ENCODE assay signal across 21 cellular contexts in genomic region chr10:114310346-114310745, GRCh38.
"Had no signal": no experiment of that assay in that cellular context is flagged by ENCODE, and none has a peak within 500 bp of the region (broad histone marks: within the 10 kb centered on the region; RNA-seq: fewer than 3 reads in every experiment).

No MANE protein-coding gene starts in this region.

- H3K9me3 ChIP-seq: left lung, neutrophil, pancreas, vagina had no signal

- ATAC-seq: activated CD8-positive, alpha-beta memory T cell treated with anti-CD3 and anti-CD28 coated beads, Interleukin-2, amount 10 ng/mL, durations not matched to agents 7 days and 5 days; activated CD8-positive, alpha-beta T cell treated with anti-CD3 and anti-CD28 coated beads for 36 hours; left lung; natural killer cell; pancreas; right cardiac atrium; stimulated activated memory B cell treated with anti-CD40 and anti-IgM and Interleukin-4, amounts not matched to agents 10 μg/mL and 1 μg/mL and 100 μg/mL, for 72 hours had no signal

- H3K27ac ChIP-seq: left lung, neutrophil, pancreas, skin epidermis, vagina, VCaP had no signal

- H3K36me3 ChIP-seq: left lung, neutrophil, pancreas had no signal

- H3K27me3 ChIP-seq: left lung, neutrophil, pancreas, vagina had no signal

- H3K4me1 ChIP-seq: left lung, pancreas, vagina had no signal

- DNase-seq: activated CD4-positive, alpha-beta T cell treated with anti-CD3 and anti-CD28 coated beads, Interleukin-2, amount 10 ng/mL, durations not matched to agents 7 days and 5 days; activated CD4-positive, CD25-positive, alpha-beta regulatory T cell treated with anti-CD3 and anti-CD28 coated beads, Interleukin-2, amount 50 U/mL, for 72 hours; activated CD8-positive, alpha-beta memory T cell treated with anti-CD3 and anti-CD28 coated beads, Interleukin-2, amount 10 ng/mL, durations not matched to agents 7 days and 5 days; activated CD8-positive, alpha-beta T cell treated with anti-CD3 and anti-CD28 coated beads for 36 hours; activated naive CD4-positive, alpha-beta T cell treated with anti-CD3 and anti-CD28 coated beads, Interleukin-2, amount 10 ng/mL, durations not matched to agents 7 days and 5 days; activated T-cell treated with anti-CD3 and anti-CD28 coated beads for 4 hours; amygdala; cerebellar nuclear complex; effector CD4-positive, alpha-beta T cell; foreskin fibroblast; left lung; midbrain; natural killer cell; right cardiac atrium; stimulated activated CD4-positive, alpha-beta T cell treated with anti-CD3 and anti-CD28 coated beads, Interleukin-2, amount 100 ng/mL, for 24 hours had no signal

- H3K4me3 ChIP-seq: left lung, pancreas, skin epidermis, vagina had no signal
